19 cellular contexts compared by ENCODE assay signal in the genomic region with DNA sequence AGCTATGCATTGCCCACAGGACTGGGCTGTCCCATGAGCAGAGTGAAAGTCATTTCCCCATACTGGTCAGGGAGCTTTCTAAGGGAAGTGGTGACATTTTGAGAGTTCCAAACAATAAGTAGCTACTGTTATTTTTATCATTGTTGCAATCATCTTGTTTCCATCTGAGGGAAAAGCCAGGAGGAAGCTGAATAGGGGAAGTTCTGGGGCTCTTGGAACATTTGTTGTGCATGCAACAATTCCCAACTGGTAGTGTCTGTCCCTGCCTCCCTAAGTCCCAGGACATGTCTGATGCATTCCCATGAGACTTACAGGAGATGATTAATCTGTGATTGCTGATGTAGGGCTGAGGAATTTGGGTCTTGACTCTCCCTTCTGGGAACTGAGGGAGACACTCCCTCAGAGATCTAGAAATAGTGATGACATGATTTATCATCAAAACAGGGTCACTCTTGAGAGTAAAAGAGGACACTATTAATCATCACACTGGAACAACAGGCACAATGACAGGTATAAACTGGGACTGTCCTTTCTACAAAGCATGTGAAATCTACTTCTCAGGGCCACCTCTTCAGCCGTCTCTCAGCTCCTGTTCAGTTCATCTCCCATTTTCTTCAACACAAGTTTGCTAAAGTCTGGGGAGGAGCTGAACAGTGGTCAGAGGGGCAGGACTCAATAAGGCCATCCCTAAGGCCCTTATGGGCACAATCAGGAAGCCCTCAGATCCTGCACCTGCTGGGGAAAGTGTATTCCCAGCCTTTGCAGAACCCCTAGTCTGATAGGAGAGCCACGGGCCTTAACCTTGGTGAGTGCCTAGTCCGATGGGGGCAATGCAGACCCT. TPM values are rescaled to one million over a fixed set of nuclear protein-coding genes. Genes with fewer than 3 reads are reported as not detected.
DNase-seq lines count a peak whose midpoint lies in the region; ATAC-seq and TF ChIP-seq lines count a peak whose summit lies in the region.
"Had no signal": no experiment of that assay in that cellular context is flagged by ENCODE, and none has a peak within 500 bp of the region (broad histone marks: within the 10 kb centered on the region; RNA-seq: fewer than 3 reads in every experiment).

No MANE protein-coding gene starts in this region.

- no peak for TF ChIP-seq CTCF in omental fat pad (IDR thresholded peaks at IDR 0.05)

- no peak overlapping the region for H3K4me3 Mint-ChIP-seq in activated T-cell treated with anti-CD3 and anti-CD28 coated beads, Interleukin-2, amount 50 U/mL, for 24 hours
- H3K4me3 Mint-ChIP-seq: CD8-positive, alpha-beta T cell; stimulated activated effector memory CD8-positive, alpha-beta T cell treated with anti-CD3 and anti-CD28 coated beads, Interleukin-12 subunit alpha, Interleukin-12 subunit beta, amount 100 ng/mL, for 72 hours had no signal

- peak; percentile 74 for ATAC-seq in omental fat pad (ENCODE audit: low FRiP score)
- ATAC-seq in GM19395 (IDR thresholded peaks at IDR 0.05; ENCODE audit: unreplicated experiment), result no peak
- ATAC-seq: CD8-positive, alpha-beta T cell; stimulated activated effector memory CD8-positive, alpha-beta T cell treated with anti-CD3 and anti-CD28 coated beads, Interleukin-12 subunit alpha, Interleukin-12 subunit beta, amount 100 ng/mL, for 72 hours had no signal

- no peaks in the 10 kb centered on the region for H3K9me3 Mint-ChIP-seq in activated T-cell treated with anti-CD3 and anti-CD28 coated beads, Interleukin-2, amount 50 U/mL, for 24 hours
- H3K9me3 Mint-ChIP-seq: CD8-positive, alpha-beta T cell; stimulated activated effector memory CD8-positive, alpha-beta T cell treated with anti-CD3 and anti-CD28 coated beads, Interleukin-12 subunit alpha, Interleukin-12 subunit beta, amount 100 ng/mL, for 72 hours had no signal

- DNase-seq in CD1c-positive myeloid dendritic cell (ENCODE audit: extremely low spot score), result peak; percentile 66
- peak; percentile 16 for DNase-seq in LoVo (ENCODE audit: low spot score)
- DNase-seq in epithelial cell of prostate (ENCODE audit: low read depth, low spot score), result peak; percentile 79
- no peak for DNase-seq in omental fat pad (ENCODE audit: low spot score)
- no peak for DNase-seq in activated T-cell treated with anti-CD3 and anti-CD28 coated beads, Interleukin-2, amount 50 U/mL, for 24 hours
- no peak for DNase-seq in stimulated activated CD4-positive, alpha-beta T cell treated with anti-CD3 and anti-CD28 coated beads, Interleukin-4, amount 100 ng/mL, for 24 hours
- no peak for DNase-seq in stimulated activated naive CD4-positive, alpha-beta T cell treated with Interleukin-2 at 50 U/mL for 16 hours (lab: John Stamatoyannopoulos, UW)
- DNase-seq: activated CD8-positive, alpha-beta memory T cell treated with anti-CD3 and anti-CD28 coated beads for 24 hours; activated effector memory CD4-positive, alpha-beta T cell treated with anti-CD3 and anti-CD28 coated beads, Interleukin-2, amount 50 U/mL, for 16 hours; CD8-positive, alpha-beta T cell; dorsolateral prefrontal cortex; KG1; NCI-H2029; stimulated activated CD4-positive, alpha-beta T cell treated with anti-CD3 and anti-CD28 coated beads, Interleukin-4, amount 100 ng/mL, for 4 hours; uterus had no signal

- H3K27me3 Mint-ChIP-seq in activated T-cell treated with anti-CD3 and anti-CD28 coated beads, Interleukin-2, amount 50 U/mL, for 24 hours, result no peaks in the 10 kb centered on the region

- H3K36me3 Mint-ChIP-seq in activated T-cell treated with anti-CD3 and anti-CD28 coated beads, Interleukin-2, amount 50 U/mL, for 24 hours (ENCODE audit: low read depth), result no peaks in the 10 kb centered on the region
- H3K36me3 Mint-ChIP-seq: CD8-positive, alpha-beta T cell; stimulated activated effector memory CD8-positive, alpha-beta T cell treated with anti-CD3 and anti-CD28 coated beads, Interleukin-12 subunit alpha, Interleukin-12 subunit beta, amount 100 ng/mL, for 72 hours had no signal

- H3K27ac ChIP-seq in epithelial cell of prostate, result peak overlapping the region; percentile 74
- H3K27ac ChIP-seq: dorsolateral prefrontal cortex, uterus had no signal

- no peaks in the 10 kb centered on the region for H3K4me1 Mint-ChIP-seq in activated T-cell treated with anti-CD3 and anti-CD28 coated beads, Interleukin-2, amount 50 U/mL, for 24 hours (ENCODE audit: low read depth)
- H3K4me1 Mint-ChIP-seq: stimulated activated effector memory CD8-positive, alpha-beta T cell treated with anti-CD3 and anti-CD28 coated beads, Interleukin-12 subunit alpha, Interleukin-12 subunit beta, amount 100 ng/mL, for 72 hours had no signal

- H3K27ac Mint-ChIP-seq in activated T-cell treated with anti-CD3 and anti-CD28 coated beads, Interleukin-2, amount 50 U/mL, for 24 hours, result no peak overlapping the region
- H3K27ac Mint-ChIP-seq: CD8-positive, alpha-beta T cell; stimulated activated effector memory CD8-positive, alpha-beta T cell treated with anti-CD3 and anti-CD28 coated beads, Interleukin-12 subunit alpha, Interleukin-12 subunit beta, amount 100 ng/mL, for 72 hours had no signal

RNA-seq across cellular contexts. Expression of gene MARCO, which starts 28.0 kb away (rescaled TPM):
- total RNA-seq in omental fat pad, result 10 to 100 TPM; 20.3 to 70.6 (median 27.7) TPM
- total RNA-seq: CD8-positive, alpha-beta T cell; glomerular endothelial cell; SK-MEL-5 had no signal

Comparison
In these comparisons a context has a peak if more than half of its experiments do, and no peak if none do; other contexts are left out.
1. DNase-seq: peak in CD1c-positive myeloid dendritic cell (single experiment), LoVo (single experiment) and epithelial cell of prostate (single experiment); none in omental fat pad (single experiment), activated T-cell treated with anti-CD3 and anti-CD28 coated beads, Interleukin-2, amount 50 U/mL, for 24 hours (single experiment), stimulated activated CD4-positive, alpha-beta T cell treated with anti-CD3 and anti-CD28 coated beads, Interleukin-4, amount 100 ng/mL, for 24 hours (single experiment) and stimulated activated naive CD4-positive, alpha-beta T cell treated with Interleukin-2 at 50 U/mL for 16 hours (single experiment).